In genomic region chr9:34125681-34126206, GRCh38 we compare ENCODE assay signal across 8 cellular contexts. TPM values are rescaled to one million over a fixed set of nuclear protein-coding genes. Genes with fewer than 3 reads are reported as not detected.
A peak's percentile ranks its signal among the peaks of the same experiment; 100 is the strongest.
DNase-seq lines count a peak whose midpoint lies in the region; ATAC-seq and TF ChIP-seq lines count a peak whose summit lies in the region.

No MANE protein-coding gene starts in this region.

- ATAC-seq in SK-N-SH treated with all-trans-retinoic acid at 6 μM for 48 hours (peak; percentile 37), natural killer cell (no peak), GM19467 (IDR thresholded peaks at IDR 0.05; ENCODE audit: unreplicated experiment) (no peak), GM21360 (IDR thresholded peaks at IDR 0.05; ENCODE audit: unreplicated experiment) (no peak)

- H3K9me3 Mint-ChIP-seq in natural killer cell, result no peaks in the 10 kb centered on the region

- no peaks in the 10 kb centered on the region for H3K27me3 Mint-ChIP-seq in natural killer cell (ENCODE audit: low read depth in 2 of 2)

- peaks cover 60 to 64% of the 10 kb centered on the region in 2 donors for H3K4me1 Mint-ChIP-seq in natural killer cell

- TF ChIP-seq CTCF in 22Rv1 (IDR thresholded peaks at IDR 0.05) (peak; percentile 17; the same call in 1 of the 2 replicates), GM12875 (IDR thresholded peaks at IDR 0.05; ENCODE audit: borderline replicate concordance, insufficient read depth, low read depth, low read length) (no peak), epithelial cell of esophagus (IDR thresholded peaks at IDR 0.05; ENCODE audit: insufficient read depth, low read depth, low read length, missing control alignments) (no peak), natural killer cell (IDR thresholded peaks at IDR 0.05) (no peak)

- DNase-seq in epithelial cell of esophagus (ENCODE audit: low read depth) (peak; percentile 64), natural killer cell (no peak), H4 (ENCODE audit: low spot score) (no peak)

- peak overlapping the region; percentile 98 for H3K4me3 Mint-ChIP-seq in natural killer cell

- H3K36me3 Mint-ChIP-seq in natural killer cell, result no peaks in the 10 kb centered on the region

- peak overlapping the region; percentile 97 to 98 for H3K27ac Mint-ChIP-seq in natural killer cell

- H3K27ac ChIP-seq in 22Rv1, result peak overlapping the region; percentile 89

- peak overlapping the region; percentile 74 for H3K4me3 ChIP-seq in GM12875 (ENCODE audit: low read depth, low read length)
- H3K4me3 ChIP-seq in epithelial cell of esophagus (ENCODE audit: low read length), result peak overlapping the region; percentile 99

- intact Hi-C loops in natural killer cell (cut with micrococcal nuclease), result loop anchor here (1.0 to 5.0 kb wide), 5 partner anchors 53 to 252 kb away; partner anchors contain the start of genes MYORG and UBAP2

TF ChIP-seq in SK-N-SH treated with all-trans-retinoic acid at 6 μM for 48 hours, 23 proteins besides CTCF, POLR2A, EP300 and RAD21:
- TF ChIP-seq ZC3H10 (CRISPR knock-in tag; IDR thresholded peaks at IDR 0.05) (no peak), POU6F1 (CRISPR knock-in tag; IDR thresholded peaks at IDR 0.05; ENCODE audit: borderline replicate concordance, low read depth) (no peak), GLIS3 (CRISPR knock-in tag; IDR thresholded peaks at IDR 0.05) (no peak), TSHZ2 (CRISPR knock-in tag; IDR thresholded peaks at IDR 0.05) (no peak), ZFP30 (CRISPR knock-in tag; IDR thresholded peaks at IDR 0.05) (no peak)

RNA-seq across cellular contexts. Expression of gene DCAF12, which starts 0.8 kb away (rescaled TPM):
- total RNA-seq in natural killer cell, result 10 to 100 TPM; 14.9 to 24.3 (median 21.3) TPM
- 30.2 and 38.8 TPM in 2 replicates for total RNA-seq in H4 (2014; rRNA removed; shearing (Covaris generic))

RNA-seq across cellular contexts. Expression of gene UBAP1, which starts 53.1 kb away (rescaled TPM):
- total RNA-seq in natural killer cell, result 10 to 100 TPM; 43.6 to 59.3 (median 49.7) TPM
- total RNA-seq in H4 (2014; rRNA removed; shearing (Covaris generic)), result 32.8 and 43.4 TPM in 2 replicates
